7 cellular contexts compared by ENCODE assay signal in genomic region chr11:61962213-61963015, GRCh38. TPM values are rescaled to one million over a fixed set of nuclear protein-coding genes. Genes with fewer than 3 reads are reported as not detected.
DNase-seq lines count a peak whose midpoint lies in the region; ATAC-seq, FAIRE-seq and TF ChIP-seq lines count a peak whose summit lies in the region.
"Had no signal": no experiment of that assay in that cellular context is flagged by ENCODE, and none has a peak within 500 bp of the region (broad histone marks: within the 10 kb centered on the region; RNA-seq: fewer than 3 reads in every experiment).

No MANE protein-coding gene starts in this region.

- no TSS peak for BruUV-seq in GM12878 (replicated peaks; lab: Mats Ljungman, UMichigan)

- SMC1A ChIA-PET in GM12878 (lab: Charles Lee; ENCODE audit: uncharacterized antibody, unreplicated experiment), result interaction anchor here (0.7 to 3.7 kb wide), 4 partner anchors 9 to 144 kb away, joined by 3 to 20 read pairs (median 6); no protein-coding TSS in a partner anchor

- H4K20me1 ChIP-seq in GM12878 (ENCODE audit: control insufficient read depth, insufficient read depth), result peaks cover 8% of the 10 kb centered on the region

- POLR2A ChIA-PET in CD8-positive, alpha-beta T cell (lab: Charles Lee), result interaction anchor here (0.9 kb wide), 1 partner anchor 10 kb away, joined by 3 read pairs; no protein-coding TSS in a partner anchor
- POLR2A ChIA-PET in GM12878 (lab: Charles Lee), result interaction anchor here (2.8 kb wide), 1 partner anchor 10 kb away, joined by 10 read pairs; no protein-coding TSS in a partner anchor
- POLR2A ChIA-PET in naive thymus-derived CD8-positive, alpha-beta T cell (lab: Charles Lee), result interaction anchor here (0.7 to 1.8 kb wide), 2 partner anchors 9 to 170 kb away, joined by 3 to 5 read pairs; partner anchors contain the start of genes FEN1 and TMEM258

- H3K27ac Mint-ChIP-seq in CD8-positive, alpha-beta T cell, result peak overlapping the region; percentile 87
- peak overlapping the region; percentile 74 to 98 (median 92) for H3K27ac Mint-ChIP-seq in naive thymus-derived CD8-positive, alpha-beta T cell

- no peak overlapping the region; the same call in 1 of the 2 replicates for H3K9ac ChIP-seq in GM12878 (ENCODE audit: control insufficient read depth, insufficient read depth, low read length)

- H3K4me3 ChIP-seq in CD8-positive, alpha-beta T cell (ENCODE audit: low read depth, low read length), result no peak overlapping the region
- no peak overlapping the region for H3K4me3 ChIP-seq in GM12878

- ATAC-seq in CD8-positive, alpha-beta T cell, result no peak
- ATAC-seq in GM12878 (no peak), GM19324 (IDR thresholded peaks at IDR 0.05; ENCODE audit: low FRiP score, unreplicated experiment) (no peak)
- ATAC-seq in naive thymus-derived CD8-positive, alpha-beta T cell, result no peak

- peak in 1 of 7 experiments; percentile 37 for DNase-seq in CD8-positive, alpha-beta T cell
- DNase-seq in GM12878 (ENCODE audit: low read depth, low spot score), result no peak
- DNase-seq in naive thymus-derived CD8-positive, alpha-beta T cell, result no peak
- no peak for DNase-seq in NCI-H2081 treated with DMSO at 0.1 percent for 48 hours (lab: John Stamatoyannopoulos, UW)
- DNase-seq in GM12892 (ENCODE audit: insufficient read length), result no peak

- H3K27me3 ChIP-seq in CD8-positive, alpha-beta T cell (ENCODE audit: insufficient read depth, low read length), result no peaks in the 10 kb centered on the region
- H3K27me3 ChIP-seq in GM12878 (replicated peaks in 1 of 2; ENCODE audit: control insufficient read depth in 2 of 2, insufficient read depth in 2 of 2, low read length in 1 of 2), result no peaks in the 10 kb centered on the region

- no peak for TF ChIP-seq CTCF in CD8-positive, alpha-beta T cell (IDR thresholded peaks at IDR 0.05)
- TF ChIP-seq CTCF in GM12878 (IDR thresholded peaks at IDR 0.05 in 2 of 3, conservative IDR thresholded peaks at IDR 0.05 in 1 of 3; ENCODE audit: control insufficient read depth in 2 of 3, extremely low read depth in 1 of 3, insufficient read depth in 1 of 3, low read depth in 3 of 3, low read length in 3 of 3), result no peak

- TF ChIP-seq RAD21 in GM12878 (IDR thresholded peaks at IDR 0.05; ENCODE audit: insufficient read depth, low read depth, low read length), result no peak

- in situ Hi-C loops in GM12878 (cut with MboI), result no loop called here

- no peaks in the 10 kb centered on the region for H3K9me3 ChIP-seq in CD8-positive, alpha-beta T cell (ENCODE audit: low read length)
- H3K9me3 ChIP-seq in GM12878 (replicated peaks; ENCODE audit: control insufficient read depth, insufficient read depth, low read length), result no peaks in the 10 kb centered on the region

- RAD21 ChIA-PET in GM12878 (lab: Charles Lee; ENCODE audit: unreplicated experiment), result interaction anchor here (1.2 to 2.0 kb wide), 2 partner anchors 10 to 119 kb away, joined by 4 to 8 read pairs; no protein-coding TSS in a partner anchor

- no peak for FAIRE-seq in GM12878 (lab: Jason Lieb, UNC)
- no peak for FAIRE-seq in GM12892 (lab: Jason Lieb, UNC)

- peaks cover 36% of the 10 kb centered on the region for H3K4me1 ChIP-seq in CD8-positive, alpha-beta T cell (ENCODE audit: insufficient read depth, low read length)
- peaks cover 23% of the 10 kb centered on the region for H3K4me1 ChIP-seq in GM12878 (ENCODE audit: control insufficient read depth, insufficient read depth, low read length)

- no peak overlapping the region for H2AFZ ChIP-seq in GM12878 (ENCODE audit: control insufficient read depth, low read depth, low read length)

- no peak overlapping the region for H3K27ac ChIP-seq in CD8-positive, alpha-beta T cell (ENCODE audit: low read depth, low read length)
- H3K27ac ChIP-seq in GM12878 (ENCODE audit: control insufficient read depth, insufficient read depth), result peak overlapping the region; percentile 75; the same call in 1 of the 2 replicates

- intact Hi-C loops in CD8-positive, alpha-beta T cell (cut with DNase I, micrococcal nuclease), result no loop called here
- intact Hi-C loops in GM12878 (cut with micrococcal nuclease; ENCODE audit: unreplicated experiment), result no loop called here

- H3K4me1 Mint-ChIP-seq in CD8-positive, alpha-beta T cell (ENCODE audit: low read depth), result peaks cover 34% of the 10 kb centered on the region
- peaks cover 26 to 51% (median 43%) of the 10 kb centered on the region in 4 donors for H3K4me1 Mint-ChIP-seq in naive thymus-derived CD8-positive, alpha-beta T cell

- no peak overlapping the region for H3K4me2 ChIP-seq in GM12878 (ENCODE audit: control insufficient read depth, insufficient read depth)

- no peaks in the 10 kb centered on the region for H3K9me3 Mint-ChIP-seq in CD8-positive, alpha-beta T cell
- H3K9me3 Mint-ChIP-seq in naive thymus-derived CD8-positive, alpha-beta T cell, result no peaks in the 10 kb centered on the region

- TF ChIP-seq POLR2A in GM12878 (IDR thresholded peaks at IDR 0.05; ENCODE audit: low read depth, low read length) (no peak), GM12892 (IDR thresholded peaks at IDR 0.05; ENCODE audit: low read depth, low read length) (no peak; the same call in 1 of the 2 replicates)

- H3K27me3 Mint-ChIP-seq in CD8-positive, alpha-beta T cell (ENCODE audit: low read depth), result no peaks in the 10 kb centered on the region
- H3K27me3 Mint-ChIP-seq in naive thymus-derived CD8-positive, alpha-beta T cell, result no peaks in the 10 kb centered on the region

- H3K4me3 Mint-ChIP-seq in CD8-positive, alpha-beta T cell, result no peak overlapping the region
- H3K4me3 Mint-ChIP-seq in naive thymus-derived CD8-positive, alpha-beta T cell, result peak overlapping the region in 5 of 10 donors; percentile 19 to 98 (median 89)

- CTCF ChIA-PET in CD8-positive, alpha-beta T cell (lab: Charles Lee), result interaction anchor here (1.0 to 1.6 kb wide), 3 partner anchors 17 to 165 kb away, joined by 3 to 4 read pairs (median 4); no protein-coding TSS in a partner anchor
- CTCF ChIA-PET in GM12878 (lab: Yijun Ruan, JAX), result interaction anchor here (0.7 to 1.6 kb wide), 8 partner anchors 10 to 1209 kb away, joined by 3 to 5 read pairs (median 4); no protein-coding TSS in a partner anchor

- 84% methylated on average over 12 of the region's 12 CpGs for WGBS in GM12878 (ENCODE audit: insufficient coverage, insufficient replicate concordance, low lambda C conversion rate, missing lambda C conversion rate)

- H3K36me3 ChIP-seq in CD8-positive, alpha-beta T cell (ENCODE audit: insufficient read depth, low read length), result peaks cover 17% of the 10 kb centered on the region
- peaks cover 6 to 16% of the 10 kb centered on the region in 2 experiments for H3K36me3 ChIP-seq in GM12878 (ENCODE audit: control insufficient read depth in 2 of 2, insufficient read depth in 2 of 2, low read length in 1 of 2)

- no peak for TF ChIP-seq EP300 in GM12878 (IDR thresholded peaks at IDR 0.05; ENCODE audit: borderline replicate concordance in 1 of 2, control insufficient read depth in 1 of 2, low read depth in 2 of 2, low read length in 2 of 2)

- H3K36me3 Mint-ChIP-seq in CD8-positive, alpha-beta T cell, result peaks cover 37% of the 10 kb centered on the region
- H3K36me3 Mint-ChIP-seq in naive thymus-derived CD8-positive, alpha-beta T cell, result peaks cover 8 to 31% (median 19%) of the 10 kb centered on the region in 3 donors

- peaks cover 27% of the 10 kb centered on the region for H3K79me2 ChIP-seq in GM12878 (ENCODE audit: control insufficient read depth, insufficient read depth, low read length)

RNA-seq across cellular contexts. Expression of gene FTH1, which starts 5.0 kb away (rescaled TPM):
- 1,000 to 10,000 TPM; 2,788 to 2,859 TPM for total RNA-seq in CD8-positive, alpha-beta T cell
- 115 and 127 TPM in 2 replicates for total RNA-seq in GM12878 (2013; cell fraction: nucleolus; rRNA removed)
- 320 and 399 TPM in 2 replicates for total RNA-seq in GM12878 (2014; rRNA removed)
- 578 and 593 TPM in 2 replicates for total RNA-seq in GM12878 (2014; rRNA removed; fragmentation: Illumina TruSeq; extraction: Trizol)
- 1,394 and 1,396 TPM in 2 replicates for total RNA-seq in GM12878 (2021)
- 1,541 TPM for polyA plus RNA-seq in GM12878 (2011; ENCODE audit: low read depth)
- 264 and 289 TPM in 2 replicates for polyA plus RNA-seq in GM12878 (2011; rRNA removed)
- 284 and 460 TPM in 2 replicates for polyA plus RNA-seq in GM12878 (2011; cell fraction: cytosol; rRNA removed)
- 213 and 242 TPM in 2 replicates for polyA plus RNA-seq in GM12878 (2011; cell fraction: nucleus; rRNA removed)
- polyA plus RNA-seq in GM12878 (2012), result 1,271 and 1,848 TPM in 2 replicates
- polyA plus RNA-seq in GM12878 (2014; fragmentation: Illumina TruSeq; extraction: Trizol), result 1,926 and 2,341 TPM in 2 replicates
- 100 to 1,000 TPM; 295 to 816 TPM for polyA plus RNA-seq in GM12878 (2014; fragmentation: Nextera tagmentation; extraction: Ambion mirVana)
- polyA plus RNA-seq in GM12878 (2014; rRNA removed), result 1,103 and 1,222 TPM in 2 replicates
- 1,000 to 10,000 TPM; 3,902 to 4,154 TPM for polyA plus RNA-seq in GM12878 (2016; fragmentation: Nextera tagmentation; extraction: Ambion mirVana)
- 295 and 348 TPM in 2 replicates for polyA minus RNA-seq in GM12878 (2011; rRNA and poly(A)+ RNA removed)
- polyA minus RNA-seq in GM12878 (2011; cell fraction: cytosol; rRNA and poly(A)+ RNA removed), result 295 and 305 TPM in 2 replicates
- polyA minus RNA-seq in GM12878 (2011; cell fraction: nucleus; rRNA and poly(A)+ RNA removed), result 59.0 and 79.8 TPM in 2 replicates
- total RNA-seq in naive thymus-derived CD8-positive, alpha-beta T cell, result 100 to 1,000 TPM; 571 to 598 TPM
- 1,000 to 10,000 TPM; 1,933 to 2,491 (median 2,221) TPM for polyA plus RNA-seq in naive thymus-derived CD8-positive, alpha-beta T cell
- 1,700 TPM for polyA plus RNA-seq in GM12892 (2012; ENCODE audit: missing spikeins)

RNA-seq across cellular contexts. Expression of gene BEST1, which starts 12.3 kb away (rescaled TPM):
- under 1 TPM; 0.08 to 0.31 TPM for total RNA-seq in CD8-positive, alpha-beta T cell
- total RNA-seq in GM12878 (2013; cell fraction: nucleolus; rRNA removed), result 0.08 TPM in 1 of 2 replicates, not detected in the other
- total RNA-seq in GM12878 (2014; rRNA removed) (0.06 TPM in 1 of 2 replicates, not detected in the other), GM12878 (2014; rRNA removed; fragmentation: Illumina TruSeq; extraction: Trizol) (0.05 TPM in 1 of 2 replicates, not detected in the other), GM12878 (2021) (0.08 and 0.13 TPM in 2 replicates)
- polyA plus RNA-seq in GM12878 (2011; ENCODE audit: low read depth), result 1.4 TPM
- polyA plus RNA-seq in GM12878 (2011; rRNA removed) (0.12 and 0.15 TPM in 2 replicates), GM12878 (2014; fragmentation: Illumina TruSeq; extraction: Trizol) (0.03 and 0.25 TPM in 2 replicates), GM12878 (2014; fragmentation: Nextera tagmentation; extraction: Ambion mirVana) (under 1 TPM; 0.34 to 0.44 TPM), GM12878 (2014; rRNA removed) (0.05 TPM in 1 of 2 replicates, not detected in the other), GM12878 (2016; fragmentation: Nextera tagmentation; extraction: Ambion mirVana) (1 to 10 TPM; 2.4 to 3.4 TPM)
- polyA plus RNA-seq in GM12878 (2011; cell fraction: cytosol; rRNA removed), result 0.13 and 0.18 TPM in 2 replicates
- 0.38 and 1.1 TPM in 2 replicates for polyA plus RNA-seq in GM12878 (2011; cell fraction: nucleus; rRNA removed)
- polyA plus RNA-seq in GM12878 (2012), result 1.7 and 2.0 TPM in 2 replicates
- polyA minus RNA-seq in GM12878 (2011; rRNA and poly(A)+ RNA removed), result 0.15 TPM in 1 of 2 replicates, not detected in the other
- polyA minus RNA-seq in GM12878 (2011; cell fraction: cytosol; rRNA and poly(A)+ RNA removed), result not detected in 2 replicates
- 0.29 and 0.36 TPM in 2 replicates for polyA minus RNA-seq in GM12878 (2011; cell fraction: nucleus; rRNA and poly(A)+ RNA removed)
- total RNA-seq in naive thymus-derived CD8-positive, alpha-beta T cell, result under 1 TPM in 1 of 2 experiments, not detected in 1; 0.08 TPM
- polyA plus RNA-seq in naive thymus-derived CD8-positive, alpha-beta T cell, result 1 to 10 TPM in 1 of 3 donors, under 1 TPM in 2; 0.43 to 1.0 (median 0.66) TPM
- 1.1 TPM for polyA plus RNA-seq in GM12892 (2012; ENCODE audit: missing spikeins)
- total RNA-seq: T-helper 2 cell treated with Interferon-gamma antibody and Interleukin-4, amounts not matched to agents 100 ng/mL and 5 ng/mL, for 36 hours had no signal

RNA-seq across cellular contexts. Expression of gene RAB3IL1, which starts 45.0 kb away (rescaled TPM):
- not detected for total RNA-seq in CD8-positive, alpha-beta T cell
- total RNA-seq in GM12878 (2013; cell fraction: nucleolus; rRNA removed), result not detected in 2 replicates
- total RNA-seq in GM12878 (2014; rRNA removed) (not detected in 2 replicates), GM12878 (2014; rRNA removed; fragmentation: Illumina TruSeq; extraction: Trizol) (not detected in 2 replicates), GM12878 (2021) (0.11 TPM in 1 of 2 replicates, not detected in the other)
- polyA plus RNA-seq in GM12878 (2011; ENCODE audit: low read depth), result not detected
- polyA plus RNA-seq in GM12878 (2011; rRNA removed) (not detected in 2 replicates), GM12878 (2014; fragmentation: Illumina TruSeq; extraction: Trizol) (not detected in 2 replicates), GM12878 (2014; fragmentation: Nextera tagmentation; extraction: Ambion mirVana) (not detected), GM12878 (2014; rRNA removed) (0.04 TPM in 1 of 2 replicates, not detected in the other), GM12878 (2016; fragmentation: Nextera tagmentation; extraction: Ambion mirVana) (not detected)
- polyA plus RNA-seq in GM12878 (2011; cell fraction: cytosol; rRNA removed), result 0.04 TPM in 1 of 2 replicates, not detected in the other
- polyA plus RNA-seq in GM12878 (2011; cell fraction: nucleus; rRNA removed), result not detected in 2 replicates
- polyA plus RNA-seq in GM12878 (2012), result 0.07 TPM in 1 of 2 replicates, not detected in the other
- polyA minus RNA-seq in GM12878 (2011; rRNA and poly(A)+ RNA removed), result not detected in 2 replicates
- polyA minus RNA-seq in GM12878 (2011; cell fraction: cytosol; rRNA and poly(A)+ RNA removed), result 1.1 TPM in 1 of 2 replicates, not detected in the other
- not detected in 2 replicates for polyA minus RNA-seq in GM12878 (2011; cell fraction: nucleus; rRNA and poly(A)+ RNA removed)
- total RNA-seq in naive thymus-derived CD8-positive, alpha-beta T cell, result under 1 TPM; 0.23 to 0.82 TPM
- polyA plus RNA-seq in naive thymus-derived CD8-positive, alpha-beta T cell, result not detected
- polyA plus RNA-seq in GM12892 (2012; ENCODE audit: missing spikeins), result not detected
- total RNA-seq: T-helper 2 cell treated with Interferon-gamma antibody and Interleukin-4, amounts not matched to agents 100 ng/mL and 5 ng/mL, for 36 hours had no signal
